13 cellular contexts compared by ENCODE assay signal in genomic region chr13:113897161-113897560, GRCh38. TPM values are rescaled to one million over a fixed set of nuclear protein-coding genes. Genes with fewer than 3 reads are reported as not detected.
DNase-seq lines count a peak whose midpoint lies in the region; ATAC-seq and TF ChIP-seq lines count a peak whose summit lies in the region.
"Had no signal": no experiment of that assay in that cellular context is flagged by ENCODE, and none has a peak within 500 bp of the region (broad histone marks: within the 10 kb centered on the region; RNA-seq: fewer than 3 reads in every experiment).

No MANE protein-coding gene starts in this region.

- CTCF ChIA-PET in MCF 10A (lab: Yijun Ruan, JAX) = interaction anchor here (1.0 kb wide), 1 partner anchor 75 kb away, joined by 3 read pairs; no protein-coding TSS in a partner anchor

- DNase-seq in A172 (ENCODE audit: low spot score) (peak; percentile 96), HPDE6-E6E7 (ENCODE audit: extremely low spot score) (peak; percentile 63), MCF 10A (ENCODE audit: unreplicated experiment) (peak; percentile 79), kidney glomerular epithelial cell (lab: John Stamatoyannopoulos, UW) (peak; percentile 97), HAP-1 (ENCODE audit: low spot score in 2 of 2) (no peak), globus pallidus (ENCODE audit: low spot score) (no peak)
- DNase-seq: activated CD4-positive, alpha-beta T cell treated with anti-CD3 and anti-CD28 coated beads, Interleukin-2, amount 50 U/mL, for 48 hours; CD8-positive, alpha-beta memory T cell; central memory CD4-positive, alpha-beta T cell had no signal

- H3K9me3 ChIP-seq in HAP-1 = no peaks in the 10 kb centered on the region

- H3K4me3 Mint-ChIP-seq in MCF 10A (ENCODE audit: unreplicated experiment) = peak overlapping the region; percentile 9
- H3K4me3 Mint-ChIP-seq: CD8-positive, alpha-beta memory T cell had no signal

- no peaks in the 10 kb centered on the region for H3K4me1 ChIP-seq in HAP-1

- H3K36me3 Mint-ChIP-seq in MCF 10A (ENCODE audit: insufficient read depth, unreplicated experiment) = no peaks in the 10 kb centered on the region

- H3K36me3 ChIP-seq in HAP-1 (replicated peaks) = no peaks in the 10 kb centered on the region
- H3K36me3 ChIP-seq: tibial nerve had no signal

- H3K4me3 ChIP-seq in HAP-1 = no peak overlapping the region
- H3K4me3 ChIP-seq: K562, tibial nerve had no signal

- POLR2A ChIA-PET in MCF 10A (lab: Yijun Ruan, JAX) = interaction anchor here (2.4 kb wide), 1 partner anchor 35 kb away, joined by 6 read pairs; no protein-coding TSS in a partner anchor

- peak overlapping the region; percentile 58 for H3K27ac Mint-ChIP-seq in MCF 10A (ENCODE audit: low read depth, unreplicated experiment)

- intact Hi-C loops in MCF 10A (cut with micrococcal nuclease) = loop anchor here (2.0 kb wide), 2 partner anchors 34 to 76 kb away; no protein-coding TSS in a partner anchor

- no peaks in the 10 kb centered on the region for H3K27me3 Mint-ChIP-seq in MCF 10A (ENCODE audit: insufficient read depth, unreplicated experiment)

- TF ChIP-seq CTCF in MCF 10A (IDR thresholded peaks at IDR 0.05; ENCODE audit: unreplicated experiment) = no peak

- H3K4me1 Mint-ChIP-seq in MCF 10A (ENCODE audit: insufficient read depth, unreplicated experiment) = peaks cover 20% of the 10 kb centered on the region
- H3K4me1 Mint-ChIP-seq: CD8-positive, alpha-beta memory T cell had no signal

- H3K9me3 Mint-ChIP-seq in MCF 10A (ENCODE audit: unreplicated experiment) = peaks cover 13% of the 10 kb centered on the region
- H3K9me3 Mint-ChIP-seq: CD8-positive, alpha-beta memory T cell had no signal

- ATAC-seq in GM19395 (IDR thresholded peaks at IDR 0.05; ENCODE audit: unreplicated experiment) (no peak), GM21423 (IDR thresholded peaks at IDR 0.05; ENCODE audit: unreplicated experiment) (no peak)
- ATAC-seq: K562 had no signal

- in situ Hi-C loops in HAP-1 (cut with MboI; ENCODE audit: low sequenced_read_pairs) = no loop called here

- no TSS peak for BruUV-seq in MCF 10A (replicated peaks; lab: Mats Ljungman, UMichigan)

- 0 out of 2 replicates have a peak, but pooled peaks cover 4% of the 10 kb centered on the region for H3K27me3 ChIP-seq in HAP-1 (ENCODE audit: low read depth)
- H3K27me3 ChIP-seq: tibial nerve had no signal

RNA-seq across cellular contexts. Expression of gene GAS6, which starts 33.3 kb away (rescaled TPM):
- total RNA-seq in A172 (2014; rRNA removed; shearing (Covaris generic)) = 30.7 and 55.3 TPM in 2 replicates
- total RNA-seq in MCF 10A (2022) = 58.9 and 92.3 TPM in 2 replicates

Comparison
In these comparisons a context has a peak if more than half of its experiments do, and no peak if none do; other contexts are left out.
1. DNase-seq: peak in A172 (single experiment), HPDE6-E6E7 (single experiment), MCF 10A (single experiment) and kidney glomerular epithelial cell (single experiment); none in HAP-1 (0 of 2) and globus pallidus (single experiment).